32 cellular contexts compared by ENCODE assay signal in genomic region chr12:7629465-7629864, GRCh38. TPM values are rescaled to one million over a fixed set of nuclear protein-coding genes. Genes with fewer than 3 reads are reported as not detected.
"Had no signal": no experiment of that assay in that cellular context is flagged by ENCODE, and none has a peak within 500 bp of the region (broad histone marks: within the 10 kb centered on the region; RNA-seq: fewer than 3 reads in every experiment).

No MANE protein-coding gene starts in this region.

- H3K36me3 Mint-ChIP-seq: activated CD8-positive, alpha-beta memory T cell treated with anti-CD3 and anti-CD28 coated beads, Interleukin-2, amount 10 ng/mL, durations not matched to agents 7 days and 5 days; activated naive CD4-positive, alpha-beta T cell treated with anti-CD3 and anti-CD28 coated beads, Interleukin-2, amount 50 U/mL, for 72 hours; IgD-negative memory B cell had no signal

- ATAC-seq: activated CD8-positive, alpha-beta memory T cell treated with anti-CD3 and anti-CD28 coated beads, Interleukin-2, amount 10 ng/mL, durations not matched to agents 7 days and 5 days; activated naive CD4-positive, alpha-beta T cell treated with anti-CD3 and anti-CD28 coated beads, Interleukin-2, amount 50 U/mL, for 72 hours; Panc1; Right ventricle myocardium inferior had no signal

- H3K36me3 ChIP-seq: brain microvascular endothelial cell, cardiac muscle cell had no signal

- H3K4me3 ChIP-seq: SK-N-MC had no signal

- H3K9me3 Mint-ChIP-seq: activated B cell treated with CpG ODN at 0.5 μM for 24 hours; activated CD4-positive, alpha-beta T cell treated with anti-CD3 and anti-CD28 coated beads, Interleukin-2, amount 10 ng/mL, durations not matched to agents 24 days and 14 days; activated naive CD4-positive, alpha-beta T cell treated with anti-CD3 and anti-CD28 coated beads, Interleukin-2, amount 50 U/mL, for 72 hours had no signal

- H3K27me3 ChIP-seq: brain microvascular endothelial cell had no signal

- H3K4me3 Mint-ChIP-seq: activated B cell treated with CpG ODN at 0.5 μM for 24 hours; activated CD4-positive, alpha-beta T cell treated with anti-CD3 and anti-CD28 coated beads, Interleukin-2, amount 10 ng/mL, durations not matched to agents 24 days and 14 days; activated CD8-positive, alpha-beta memory T cell treated with anti-CD3 and anti-CD28 coated beads, Interleukin-2, amount 10 ng/mL, durations not matched to agents 7 days and 5 days; activated T-cell treated with anti-CD3 and anti-CD28 coated beads, Interleukin-2, amount 50 U/mL, for 24 hours; IgD-negative memory B cell had no signal

- DNase-seq: activated B cell treated with CpG ODN at 0.5 μM for 24 hours; activated CD4-positive, alpha-beta T cell treated with anti-CD3 and anti-CD28 coated beads for 1 hour; activated CD4-positive, alpha-beta T cell treated with anti-CD3 and anti-CD28 coated beads, Interleukin-2, amount 10 ng/mL, durations not matched to agents 24 days and 14 days; activated CD4-positive, alpha-beta T cell treated with anti-CD3 and anti-CD28 coated beads, Interleukin-2, amount 50 U/mL, for 48 hours; activated CD8-positive, alpha-beta memory T cell treated with anti-CD3 and anti-CD28 coated beads, Interleukin-2, amount 10 ng/mL, durations not matched to agents 7 days and 5 days; activated effector memory CD4-positive, alpha-beta T cell treated with anti-CD3 and anti-CD28 coated beads, Interleukin-2, amount 50 U/mL, for 16 hours; activated naive CD4-positive, alpha-beta T cell treated with Interleukin-2 at 50 U/mL for 16 hours; activated T-cell treated with anti-CD3 and anti-CD28 coated beads, Interleukin-2, amount 50 U/mL, for 24 hours; amygdala; brain microvascular endothelial cell; KG1; NCI-H1092; NCI-H1417; NCI-H2029; NCI-H2107; NCI-H2171 treated with DMSO at 0.1 percent for 48 hours; NCI-H226; NCI-H82; OCI-M1; RPMI8226; T-helper 1 cell had no signal

- H3K4me1 Mint-ChIP-seq: activated B cell treated with CpG ODN at 0.5 μM for 24 hours; activated CD4-positive, alpha-beta T cell treated with anti-CD3 and anti-CD28 coated beads, Interleukin-2, amount 10 ng/mL, durations not matched to agents 24 days and 14 days; activated CD8-positive, alpha-beta memory T cell treated with anti-CD3 and anti-CD28 coated beads, Interleukin-2, amount 10 ng/mL, durations not matched to agents 7 days and 5 days had no signal

- H3K27ac ChIP-seq: brain microvascular endothelial cell, cardiac muscle cell, SK-N-MC had no signal

- H3K27ac Mint-ChIP-seq: activated B cell treated with CpG ODN at 0.5 μM for 24 hours; activated CD4-positive, alpha-beta T cell treated with anti-CD3 and anti-CD28 coated beads, Interleukin-2, amount 10 ng/mL, durations not matched to agents 24 days and 14 days; activated CD8-positive, alpha-beta memory T cell treated with anti-CD3 and anti-CD28 coated beads, Interleukin-2, amount 10 ng/mL, durations not matched to agents 7 days and 5 days; activated naive CD4-positive, alpha-beta T cell treated with anti-CD3 and anti-CD28 coated beads, Interleukin-2, amount 50 U/mL, for 72 hours; activated T-cell treated with anti-CD3 and anti-CD28 coated beads, Interleukin-2, amount 50 U/mL, for 24 hours; IgD-negative memory B cell had no signal

- FAIRE-seq: astrocyte had no signal

RNA-seq across cellular contexts. Expression of gene APOBEC1, which starts 36.2 kb away (rescaled TPM):
- total RNA-seq: activated B cell treated with CpG ODN at 0.5 μM for 24 hours; activated CD4-positive, alpha-beta T cell treated with anti-CD3 and anti-CD28 coated beads, Interleukin-2, amount 10 ng/mL, durations not matched to agents 24 days and 14 days; activated CD8-positive, alpha-beta memory T cell treated with anti-CD3 and anti-CD28 coated beads, Interleukin-2, amount 10 ng/mL, durations not matched to agents 7 days and 5 days; activated naive CD4-positive, alpha-beta T cell treated with anti-CD3 and anti-CD28 coated beads, Interleukin-2, amount 50 U/mL, for 72 hours; astrocyte; cardiac muscle cell; LHCN-M2; M059J; NCI-H460; Right ventricle myocardium inferior; T-helper 2 cell treated with Interferon-gamma antibody and Interleukin-4, amounts not matched to agents 100 ng/mL and 5 ng/mL, for 36 hours had no signal
- polyA plus RNA-seq: cardiac muscle cell, IgD-negative memory B cell had no signal
